ENCODE assay signal across 9 cellular contexts in the genomic region with DNA sequence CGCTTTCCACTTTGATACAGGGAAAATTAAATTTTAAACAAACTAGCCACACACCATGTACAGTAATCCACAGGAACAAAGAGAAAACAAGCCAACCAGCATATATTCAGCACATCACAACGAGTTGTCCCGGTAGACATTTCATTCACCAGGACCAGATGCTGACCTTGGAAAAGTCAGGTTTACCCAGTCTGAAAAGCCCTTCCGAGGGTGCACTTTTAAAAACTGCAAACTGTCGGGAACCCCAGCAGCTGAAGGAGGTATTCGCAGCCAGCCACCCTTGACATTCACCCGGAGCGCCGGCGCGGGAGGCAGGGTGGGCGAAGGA. TPM values are rescaled to one million over a fixed set of nuclear protein-coding genes. Genes with fewer than 3 reads are reported as not detected.
A peak's percentile ranks its signal among the peaks of the same experiment; 100 is the strongest.
DNase-seq lines count a peak whose midpoint lies in the region; ATAC-seq, FAIRE-seq and TF ChIP-seq lines count a peak whose summit lies in the region.
"Had no signal": no experiment of that assay in that cellular context is flagged by ENCODE, and none has a peak within 500 bp of the region (broad histone marks: within the 10 kb centered on the region; RNA-seq: fewer than 3 reads in every experiment).

No MANE protein-coding gene starts in this region.

- H3K27me3 Mint-ChIP-seq in endodermal cell (ENCODE audit: insufficient read depth): peaks cover 42% of the 10 kb centered on the region

- no peak overlapping the region for H2AFZ ChIP-seq in SK-N-SH (ENCODE audit: low read depth)

- CTCF ChIA-PET in SK-N-SH (lab: Yijun Ruan, JAX): no interaction called here

- H3K9me3 Mint-ChIP-seq in endodermal cell: no peaks in the 10 kb centered on the region

- no peaks in the 10 kb centered on the region for H3K36me3 Mint-ChIP-seq in endodermal cell (ENCODE audit: low read depth)

- H3K79me2 ChIP-seq in SK-N-SH (ENCODE audit: insufficient read depth): no peaks in the 10 kb centered on the region

- H3K27ac Mint-ChIP-seq in endodermal cell: no peak overlapping the region

- TF ChIP-seq EP300 in SK-N-SH (IDR thresholded peaks at IDR 0.05; ENCODE audit: borderline replicate concordance in 1 of 2, low read depth in 1 of 2, low read length in 1 of 2): no peak

- POLR2A ChIA-PET in SK-N-SH (lab: Yijun Ruan, JAX): no interaction called here

- DNase-seq in DMS79 treated with DMSO at 0.1 percent for 48 hours (lab: John Stamatoyannopoulos, UW) (peak; percentile 42), DMS79 (lab: John Stamatoyannopoulos, UW) (no peak), endodermal cell (no peak), pancreas (no peak), head of caudate nucleus (no peak), SK-N-SH (no peak)

- TF ChIP-seq RAD21 in SK-N-SH (IDR thresholded peaks at IDR 0.05; ENCODE audit: low read length): no peak

- no peaks in the 10 kb centered on the region for H3F3A ChIP-seq in SK-N-SH (replicated peaks; ENCODE audit: insufficient read depth)

- H3K4me3 Mint-ChIP-seq in endodermal cell: peak overlapping the region; percentile 64

- no peaks in the 10 kb centered on the region for H3K9me2 ChIP-seq in SK-N-SH

- peaks cover 57% of the 10 kb centered on the region for H3K27me3 ChIP-seq in HUES6 (ENCODE audit: control insufficient read depth, insufficient read depth, low read length)
- peaks cover 72% of the 10 kb centered on the region for H3K27me3 ChIP-seq in endodermal cell (ENCODE audit: control insufficient read depth, insufficient read depth, low read length, poor library complexity, severe bottlenecking)
- H3K27me3 ChIP-seq in pancreas: no peaks in the 10 kb centered on the region
- peaks cover 67% of the 10 kb centered on the region for H3K27me3 ChIP-seq in SK-N-SH (ENCODE audit: insufficient read depth)

- no peaks in the 10 kb centered on the region for H4K20me1 ChIP-seq in SK-N-SH (ENCODE audit: insufficient read depth)

- H3K36me3 ChIP-seq in HUES6 (ENCODE audit: control insufficient read depth, insufficient read depth, low read length): no peaks in the 10 kb centered on the region
- H3K36me3 ChIP-seq in endodermal cell (ENCODE audit: control insufficient read depth, insufficient read depth, low read length): no peaks in the 10 kb centered on the region
- H3K36me3 ChIP-seq in pancreas: no peaks in the 10 kb centered on the region
- no peaks in the 10 kb centered on the region for H3K36me3 ChIP-seq in SK-N-SH (replicated peaks in 1 of 2; ENCODE audit: control insufficient read depth in 1 of 2, insufficient read depth in 2 of 2, low read length in 1 of 2)
- H3K36me3 ChIP-seq: prostate gland had no signal

- H3K4me3 ChIP-seq in HUES6 (ENCODE audit: low read depth, low read length): peak overlapping the region; percentile 63
- H3K4me3 ChIP-seq in endodermal cell (ENCODE audit: low read length): peak overlapping the region; percentile 70
- peak overlapping the region; percentile 54 to 71 (median 59) for H3K4me3 ChIP-seq in pancreas
- no peak overlapping the region for H3K4me3 ChIP-seq in SK-N-SH (ENCODE audit: low read depth in 2 of 2, low read length in 1 of 2)

- H3K9ac ChIP-seq in HUES6 (ENCODE audit: low read length) (peak overlapping the region; percentile 50), endodermal cell (ENCODE audit: extremely low read depth, low read length, poor library complexity, severe bottlenecking) (no peak overlapping the region), SK-N-SH (no peak overlapping the region)

- no peak for FAIRE-seq in pancreas (lab: Jason Lieb, UNC)

- H3K4me2 ChIP-seq in SK-N-SH: no peak overlapping the region

- WGBS in endodermal cell (ENCODE audit: insufficient coverage in 1 of 2, insufficient read length in 1 of 2), 2 experiments: 17 to 24% methylated on average over 11 to 12 of the region's 12 CpGs
- 14 to 16% methylated on average over 12 of the region's 12 CpGs for WGBS in pancreas, 2 donors
- WGBS in SK-N-SH (ENCODE audit: low lambda C conversion rate): 11% methylated on average over 5 of the region's 12 CpGs

- H3K4me1 Mint-ChIP-seq in endodermal cell: peaks cover 25% of the 10 kb centered on the region

- H3K4me1 ChIP-seq in HUES6 (ENCODE audit: control insufficient read depth, insufficient read depth, low read length): peaks cover 16% of the 10 kb centered on the region
- no peaks in the 10 kb centered on the region for H3K4me1 ChIP-seq in endodermal cell (ENCODE audit: control insufficient read depth, insufficient read depth, low read length)
- H3K4me1 ChIP-seq in pancreas: no peaks in the 10 kb centered on the region
- H3K4me1 ChIP-seq in SK-N-SH (ENCODE audit: control insufficient read depth in 1 of 2, insufficient read depth in 2 of 2, low read depth in 1 of 2, low read length in 1 of 2): no peaks in the 10 kb centered on the region; a peak in 1 of 4 replicates
- H3K4me1 ChIP-seq: prostate gland had no signal

- no peak overlapping the region for H3K27ac ChIP-seq in HUES6 (ENCODE audit: low read depth, low read length)
- no peak overlapping the region for H3K27ac ChIP-seq in endodermal cell (ENCODE audit: low read depth, low read length)
- H3K27ac ChIP-seq in pancreas: peak overlapping the region in 2 of 4 donors; percentile 70
- no peak overlapping the region for H3K27ac ChIP-seq in SK-N-SH (ENCODE audit: low read depth in 2 of 2, low read length in 1 of 2)
- H3K27ac ChIP-seq: prostate gland had no signal

- intact Hi-C loops in pancreas (cut with DNase I): no loop called here
- intact Hi-C loops in head of caudate nucleus (cut with DNase I): no loop called here

- TF ChIP-seq CTCF in endodermal cell (conservative IDR thresholded peaks at IDR 0.05): no peak
- TF ChIP-seq CTCF in pancreas (IDR thresholded peaks at IDR 0.05): no peak
- TF ChIP-seq CTCF in SK-N-SH (IDR thresholded peaks at IDR 0.05): no peak

- no peaks in the 10 kb centered on the region for H3K9me3 ChIP-seq in HUES6 (ENCODE audit: control insufficient read depth, insufficient read depth, low read depth, low read length)
- no peaks in the 10 kb centered on the region for H3K9me3 ChIP-seq in endodermal cell (ENCODE audit: control insufficient read depth, low read length)
- no peaks in the 10 kb centered on the region for H3K9me3 ChIP-seq in pancreas
- no peaks in the 10 kb centered on the region for H3K9me3 ChIP-seq in SK-N-SH
- H3K9me3 ChIP-seq: prostate gland had no signal

- ATAC-seq in pancreas (peak in 1 of 4 donors; percentile 8), GM18861 (IDR thresholded peaks at IDR 0.05; ENCODE audit: unreplicated experiment) (no peak)

TF ChIP-seq in SK-N-SH, 30 proteins besides CTCF, POLR2A, EP300 and RAD21:
- TF ChIP-seq, protein P1, sequence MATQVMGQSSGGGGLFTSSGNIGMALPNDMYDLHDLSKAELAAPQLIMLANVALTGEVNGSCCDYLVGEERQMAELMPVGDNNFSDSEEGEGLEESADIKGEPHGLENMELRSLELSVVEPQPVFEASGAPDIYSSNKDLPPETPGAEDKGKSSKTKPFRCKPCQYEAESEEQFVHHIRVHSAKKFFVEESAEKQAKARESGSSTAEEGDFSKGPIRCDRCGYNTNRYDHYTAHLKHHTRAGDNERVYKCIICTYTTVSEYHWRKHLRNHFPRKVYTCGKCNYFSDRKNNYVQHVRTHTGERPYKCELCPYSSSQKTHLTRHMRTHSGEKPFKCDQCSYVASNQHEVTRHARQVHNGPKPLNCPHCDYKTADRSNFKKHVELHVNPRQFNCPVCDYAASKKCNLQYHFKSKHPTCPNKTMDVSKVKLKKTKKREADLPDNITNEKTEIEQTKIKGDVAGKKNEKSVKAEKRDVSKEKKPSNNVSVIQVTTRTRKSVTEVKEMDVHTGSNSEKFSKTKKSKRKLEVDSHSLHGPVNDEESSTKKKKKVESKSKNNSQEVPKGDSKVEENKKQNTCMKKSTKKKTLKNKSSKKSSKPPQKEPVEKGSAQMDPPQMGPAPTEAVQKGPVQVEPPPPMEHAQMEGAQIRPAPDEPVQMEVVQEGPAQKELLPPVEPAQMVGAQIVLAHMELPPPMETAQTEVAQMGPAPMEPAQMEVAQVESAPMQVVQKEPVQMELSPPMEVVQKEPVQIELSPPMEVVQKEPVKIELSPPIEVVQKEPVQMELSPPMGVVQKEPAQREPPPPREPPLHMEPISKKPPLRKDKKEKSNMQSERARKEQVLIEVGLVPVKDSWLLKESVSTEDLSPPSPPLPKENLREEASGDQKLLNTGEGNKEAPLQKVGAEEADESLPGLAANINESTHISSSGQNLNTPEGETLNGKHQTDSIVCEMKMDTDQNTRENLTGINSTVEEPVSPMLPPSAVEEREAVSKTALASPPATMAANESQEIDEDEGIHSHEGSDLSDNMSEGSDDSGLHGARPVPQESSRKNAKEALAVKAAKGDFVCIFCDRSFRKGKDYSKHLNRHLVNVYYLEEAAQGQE (IDR thresholded peaks at IDR 0.05; ENCODE audit: low read depth, low read length): no peak
- TF ChIP-seq POLR2AphosphoS5 (IDR thresholded peaks at IDR 0.05; ENCODE audit: low read depth, low read length): no peak
- TF ChIP-seq RXRA (IDR thresholded peaks at IDR 0.05; ENCODE audit: borderline replicate concordance, low read depth): no peak
- TF ChIP-seq NFIC (IDR thresholded peaks at IDR 0.05; ENCODE audit: borderline replicate concordance): no peak
- no peak for TF ChIP-seq RCOR1 (IDR thresholded peaks at IDR 0.05; ENCODE audit: low read length)
- TF ChIP-seq FOXJ3 (CRISPR knock-in tag; IDR thresholded peaks at IDR 0.05): no peak
- TF ChIP-seq, protein P2, sequence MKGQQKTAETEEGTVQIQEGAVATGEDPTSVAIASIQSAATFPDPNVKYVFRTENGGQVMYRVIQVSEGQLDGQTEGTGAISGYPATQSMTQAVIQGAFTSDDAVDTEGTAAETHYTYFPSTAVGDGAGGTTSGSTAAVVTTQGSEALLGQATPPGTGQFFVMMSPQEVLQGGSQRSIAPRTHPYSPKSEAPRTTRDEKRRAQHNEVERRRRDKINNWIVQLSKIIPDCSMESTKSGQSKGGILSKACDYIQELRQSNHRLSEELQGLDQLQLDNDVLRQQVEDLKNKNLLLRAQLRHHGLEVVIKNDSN (IDR thresholded peaks at IDR 0.05; ENCODE audit: borderline replicate concordance, low read depth): no peak
- no peak for TF ChIP-seq CHD2 (IDR thresholded peaks at IDR 0.05; ENCODE audit: low read length, partially characterized antibody)

RNA-seq across cellular contexts. Expression of a gene that starts 1.2 kb away (rescaled TPM):
- 10 to 100 TPM; 10.1 to 12.6 TPM for total RNA-seq in endodermal cell
- 0.53 TPM for polyA plus RNA-seq in endodermal cell (2013, experiment 1 of 2)
- polyA plus RNA-seq in endodermal cell (2013, experiment 2 of 2): 0.66 TPM
- 1 to 10 TPM; 3.2 to 8.1 (median 5.2) TPM for total RNA-seq in pancreas
- polyA plus RNA-seq in pancreas: 10 to 100 TPM in 1 of 2 donors, 1 to 10 TPM in 1; 9.5 to 11.2 TPM
- polyA plus RNA-seq in SK-N-SH (2012; rRNA removed): not detected in 2 replicates
- polyA plus RNA-seq in SK-N-SH (2012; cell fraction: cytosol; rRNA removed): not detected in 2 replicates
- polyA plus RNA-seq in SK-N-SH (2012; cell fraction: nucleus; rRNA removed): not detected in 2 replicates

RNA-seq across cellular contexts. Expression of a gene that starts 50.2 kb away (rescaled TPM):
- under 1 TPM; 0.20 to 0.29 TPM for total RNA-seq in endodermal cell
- 0.46 TPM for polyA plus RNA-seq in endodermal cell (2013, experiment 1 of 2)
- polyA plus RNA-seq in endodermal cell (2013, experiment 2 of 2): not detected
- total RNA-seq in pancreas: 1 to 10 TPM in 3 of 6 donors, under 1 TPM in 3; 0.47 to 1.7 (median 1.1) TPM
- polyA plus RNA-seq in pancreas: under 1 TPM; 0.59 to 0.95 TPM
- polyA plus RNA-seq in SK-N-SH (2012; rRNA removed): not detected in 2 replicates
- 0.01 TPM in 1 of 2 replicates, not detected in the other for polyA plus RNA-seq in SK-N-SH (2012; cell fraction: cytosol; rRNA removed)
- polyA plus RNA-seq in SK-N-SH (2012; cell fraction: nucleus; rRNA removed): 0.05 and 0.10 TPM in 2 replicates

Comparison
In these comparisons a context has a peak if more than half of its experiments do, and no peak if none do; other contexts are left out.
1. H3K4me3 ChIP-seq: peak in HUES6 (single experiment), endodermal cell (single experiment) and pancreas (4 of 4); none in SK-N-SH (0 of 2).